22 cellular contexts compared by ENCODE assay signal in the genomic region with DNA sequence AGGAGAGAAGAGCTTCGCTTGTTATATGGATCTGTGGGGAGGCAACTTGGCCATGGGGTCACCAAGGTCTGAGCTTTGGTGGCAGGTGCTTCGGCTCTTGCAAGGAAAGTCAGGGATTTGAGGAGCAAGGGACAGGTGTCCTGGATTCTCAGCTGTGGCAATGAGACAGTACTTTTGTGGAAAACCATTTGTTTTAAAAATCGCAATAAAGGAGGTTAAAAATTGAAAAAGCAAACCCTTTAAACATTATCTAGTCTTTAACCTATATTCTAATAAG.
"Had no signal": no experiment of that assay in that cellular context is flagged by ENCODE, and none has a peak within 500 bp of the region (broad histone marks: within the 10 kb centered on the region; RNA-seq: fewer than 3 reads in every experiment).

No MANE protein-coding gene starts in this region.

- H3K36me3 ChIP-seq: colonic mucosa, gastrocnemius medialis, left lung, neutrophil, right lobe of liver, thoracic aorta, upper lobe of left lung had no signal

- ATAC-seq: activated T-cell treated with anti-CD3 and anti-CD28 coated beads, Interleukin-2, amount 50 U/mL, for 72 hours; gastrocnemius medialis; left lung had no signal

- H3K27me3 ChIP-seq: colonic mucosa, gastrocnemius medialis, left lung, neutrophil, right lobe of liver, upper lobe of left lung had no signal

- H3K9me3 Mint-ChIP-seq: activated CD4-positive, alpha-beta T cell treated with anti-CD3 and anti-CD28 coated beads, Interleukin-2, amount 10 ng/mL, durations not matched to agents 24 days and 14 days; activated T-cell treated with anti-CD3 and anti-CD28 coated beads, Interleukin-2, amount 50 U/mL, for 72 hours; central memory CD8-positive, alpha-beta T cell had no signal

- H3K27ac Mint-ChIP-seq: activated T-cell treated with anti-CD3 and anti-CD28 coated beads, Interleukin-2, amount 50 U/mL, for 72 hours had no signal

- H3K4me2 ChIP-seq: smooth muscle cell had no signal

- H3K27me3 Mint-ChIP-seq: activated CD4-positive, alpha-beta T cell treated with anti-CD3 and anti-CD28 coated beads, Interleukin-2, amount 10 ng/mL, durations not matched to agents 24 days and 14 days; central memory CD8-positive, alpha-beta T cell had no signal

- DNase-seq: activated CD4-positive, alpha-beta T cell treated with anti-CD3 and anti-CD28 coated beads, Interleukin-2, amount 10 ng/mL, durations not matched to agents 24 days and 14 days; activated CD4-positive, CD25-positive, alpha-beta regulatory T cell; activated CD8-positive, alpha-beta memory T cell treated with anti-CD3 and anti-CD28 coated beads for 24 hours; activated CD8-positive, alpha-beta memory T cell treated with anti-CD3 and anti-CD28 coated beads, Interleukin-2, amount 50 U/mL, for 48 hours; activated gamma-delta T cell; activated T-cell treated with anti-CD3 and anti-CD28 coated beads, Interleukin-2, amount 50 U/mL, for 72 hours; colonic mucosa; gastrocnemius medialis; head of caudate nucleus; mammary epithelial cell; midbrain; right lobe of liver; stimulated activated CD4-positive, alpha-beta T cell treated with anti-CD3 and anti-CD28 coated beads, Interleukin-4, amount 100 ng/mL, for 1 hour; SW 1271; T1000; upper lobe of left lung had no signal

- H3K27ac ChIP-seq: colonic mucosa, gastrocnemius medialis, left lung, neutrophil, parathyroid adenoma, right lobe of liver, thoracic aorta, upper lobe of left lung had no signal

- H3K4me3 Mint-ChIP-seq: activated CD4-positive, alpha-beta T cell treated with anti-CD3 and anti-CD28 coated beads, Interleukin-2, amount 10 ng/mL, durations not matched to agents 24 days and 14 days; activated T-cell treated with anti-CD3 and anti-CD28 coated beads, Interleukin-2, amount 50 U/mL, for 72 hours; central memory CD8-positive, alpha-beta T cell had no signal

- H3K9me3 ChIP-seq: colonic mucosa, gastrocnemius medialis, left lung, neutrophil, right lobe of liver, thoracic aorta, upper lobe of left lung had no signal

- H3K4me1 ChIP-seq: colonic mucosa had no signal

- H3K9ac ChIP-seq: parathyroid adenoma had no signal

- H2AFZ ChIP-seq: parathyroid adenoma had no signal

- H3K4me3 ChIP-seq: colonic mucosa, gastrocnemius medialis, left lung, right lobe of liver, smooth muscle cell, thoracic aorta, upper lobe of left lung had no signal
